ENCODE assay signal across 8 cellular contexts in the genomic region with DNA sequence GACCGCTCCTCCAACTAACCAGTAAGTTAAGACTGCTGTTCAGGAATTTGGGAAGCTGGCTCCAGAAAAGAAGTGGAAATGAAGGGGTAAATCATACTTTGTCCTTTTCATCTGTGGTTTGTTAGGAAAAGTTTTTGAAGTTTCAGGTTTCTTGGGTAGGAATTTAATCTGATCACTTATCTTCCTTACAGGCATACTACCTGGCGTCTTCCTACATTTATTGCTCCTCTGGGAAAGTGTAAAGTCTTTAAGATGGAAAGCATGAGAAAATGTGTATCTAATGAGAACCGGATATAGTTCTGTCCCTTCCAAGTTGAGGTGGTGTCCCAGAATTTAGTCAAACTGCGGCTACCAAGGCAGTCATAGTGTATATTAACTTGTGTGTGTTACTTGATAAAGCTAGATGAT. TPM values are rescaled to one million over a fixed set of nuclear protein-coding genes. Genes with fewer than 3 reads are reported as not detected.
DNase-seq lines count a peak whose midpoint lies in the region; ATAC-seq and TF ChIP-seq lines count a peak whose summit lies in the region.

No MANE protein-coding gene starts in this region.

- intact Hi-C loops in activated CD4-positive, alpha-beta T cell treated with anti-CD3 and anti-CD28 coated beads for 36 hours (cut with DNase I, micrococcal nuclease): loop anchor here (1.0 to 5.0 kb wide), 6 partner anchors 14 to 652 kb away; partner anchors contain the start of genes COX7C (in 2 of the 2) and CCNH (in 1 of the 2)

- TF ChIP-seq CTCF in kidney epithelial cell (IDR thresholded peaks at IDR 0.05; ENCODE audit: insufficient read depth, low read length, poor library complexity, severe bottlenecking): no peak
- no peak for TF ChIP-seq CTCF in suprapubic skin (IDR thresholded peaks at IDR 0.05)

- no peaks in the 10 kb centered on the region for H3K9me3 Mint-ChIP-seq in activated CD4-positive, alpha-beta T cell treated with anti-CD3 and anti-CD28 coated beads for 36 hours (ENCODE audit: low read depth)
- no peaks in the 10 kb centered on the region for H3K9me3 Mint-ChIP-seq in activated naive CD8-positive, alpha-beta T cell treated with anti-CD3 and anti-CD28 coated beads, Interleukin-2, amount 50 U/mL, for 24 hours

- H3K36me3 ChIP-seq in kidney epithelial cell (ENCODE audit: control insufficient read depth, insufficient read depth, low read length): no peaks in the 10 kb centered on the region
- no peaks in the 10 kb centered on the region for H3K36me3 ChIP-seq in suprapubic skin

- H3K9me3 ChIP-seq in suprapubic skin: no peaks in the 10 kb centered on the region

- H3K4me3 ChIP-seq in kidney epithelial cell (ENCODE audit: low read depth, low read length): peak overlapping the region; percentile 92
- peak overlapping the region; percentile 80 for H3K4me3 ChIP-seq in suprapubic skin

- TF ChIP-seq POLR2A in suprapubic skin (IDR thresholded peaks at IDR 0.05): no peak

- peaks cover 38% of the 10 kb centered on the region for H3K4me1 Mint-ChIP-seq in activated CD4-positive, alpha-beta T cell treated with anti-CD3 and anti-CD28 coated beads for 36 hours
- H3K4me1 Mint-ChIP-seq in activated naive CD8-positive, alpha-beta T cell treated with anti-CD3 and anti-CD28 coated beads, Interleukin-2, amount 50 U/mL, for 24 hours: peaks cover 41% of the 10 kb centered on the region

- H3K4me1 ChIP-seq in suprapubic skin: peaks cover 24% of the 10 kb centered on the region

- H3K27me3 ChIP-seq in kidney epithelial cell (ENCODE audit: control insufficient read depth, insufficient read depth, low read length) (no peaks in the 10 kb centered on the region), suprapubic skin (no peaks in the 10 kb centered on the region)

- DNase-seq in activated CD4-positive, alpha-beta T cell treated with anti-CD3 and anti-CD28 coated beads for 36 hours: no peak
- DNase-seq in activated CD4-positive, alpha-beta T cell treated with anti-CD3 and anti-CD28 coated beads for 1 hour: no peak
- DNase-seq in activated naive CD8-positive, alpha-beta T cell treated with anti-CD3 and anti-CD28 coated beads, Interleukin-2, amount 50 U/mL, for 24 hours: no peak
- DNase-seq in kidney epithelial cell (ENCODE audit: low read depth): no peak
- DNase-seq in suprapubic skin (ENCODE audit: low spot score in 2 of 2): no peak
- DNase-seq in NCI-H2196 (lab: John Stamatoyannopoulos, UW; ENCODE audit: unreplicated experiment): no peak
- no peak for DNase-seq in activated CD4-positive, CD25-positive, alpha-beta regulatory T cell (lab: John Stamatoyannopoulos, UW)

- no peaks in the 10 kb centered on the region for H3K27me3 Mint-ChIP-seq in activated CD4-positive, alpha-beta T cell treated with anti-CD3 and anti-CD28 coated beads for 36 hours
- H3K27me3 Mint-ChIP-seq in activated naive CD8-positive, alpha-beta T cell treated with anti-CD3 and anti-CD28 coated beads, Interleukin-2, amount 50 U/mL, for 24 hours: no peaks in the 10 kb centered on the region

- peak overlapping the region; percentile 98 for H3K27ac Mint-ChIP-seq in activated CD4-positive, alpha-beta T cell treated with anti-CD3 and anti-CD28 coated beads for 36 hours
- H3K27ac Mint-ChIP-seq in activated naive CD8-positive, alpha-beta T cell treated with anti-CD3 and anti-CD28 coated beads, Interleukin-2, amount 50 U/mL, for 24 hours: peak overlapping the region; percentile 95

- 3% methylated on average over 4 of the region's 4 CpGs for WGBS in suprapubic skin

- CTCF ChIA-PET in activated CD4-positive, alpha-beta T cell treated with anti-CD3 and anti-CD28 coated beads for 36 hours (lab: Charles Lee): interaction anchor here (2.2 kb wide), 1 partner anchor 13 kb away, joined by 6 read pairs; no protein-coding TSS in a partner anchor

- H3K4me3 Mint-ChIP-seq in activated CD4-positive, alpha-beta T cell treated with anti-CD3 and anti-CD28 coated beads for 36 hours: peak overlapping the region; percentile 100
- peak overlapping the region; percentile 96 for H3K4me3 Mint-ChIP-seq in activated naive CD8-positive, alpha-beta T cell treated with anti-CD3 and anti-CD28 coated beads, Interleukin-2, amount 50 U/mL, for 24 hours

- POLR2A ChIA-PET in activated CD4-positive, alpha-beta T cell treated with anti-CD3 and anti-CD28 coated beads for 36 hours (lab: Charles Lee): interaction anchor here (0.6 to 1.1 kb wide), 5 partner anchors 38 to 265 kb away, joined by 3 to 5 read pairs (median 3); no protein-coding TSS in a partner anchor

- no peak for ATAC-seq in activated CD4-positive, alpha-beta T cell treated with anti-CD3 and anti-CD28 coated beads for 36 hours
- ATAC-seq in activated naive CD8-positive, alpha-beta T cell treated with anti-CD3 and anti-CD28 coated beads, Interleukin-2, amount 50 U/mL, for 24 hours: no peak
- ATAC-seq in HG03108 (IDR thresholded peaks at IDR 0.05; ENCODE audit: unreplicated experiment): no peak

- peak overlapping the region; percentile 90 for H3K27ac ChIP-seq in suprapubic skin

- peaks cover 21% of the 10 kb centered on the region for H3K36me3 Mint-ChIP-seq in activated CD4-positive, alpha-beta T cell treated with anti-CD3 and anti-CD28 coated beads for 36 hours (ENCODE audit: low read depth)
- peaks cover 18% of the 10 kb centered on the region for H3K36me3 Mint-ChIP-seq in activated naive CD8-positive, alpha-beta T cell treated with anti-CD3 and anti-CD28 coated beads, Interleukin-2, amount 50 U/mL, for 24 hours (ENCODE audit: low read depth)

- no peak for TF ChIP-seq EP300 in suprapubic skin (IDR thresholded peaks at IDR 0.05)

RNA-seq across cellular contexts. Expression of gene RASA1, which starts 1.3 kb away (rescaled TPM):
- 10 to 100 TPM; 22.6 to 22.9 TPM for total RNA-seq in activated CD4-positive, alpha-beta T cell treated with anti-CD3 and anti-CD28 coated beads for 36 hours
- total RNA-seq in kidney epithelial cell (41.4 and 42.8 TPM in 2 replicates), suprapubic skin (10 to 100 TPM; 18.8 to 35.3 (median 26.6) TPM)
